30 cellular contexts compared by ENCODE assay signal in the genomic region with DNA sequence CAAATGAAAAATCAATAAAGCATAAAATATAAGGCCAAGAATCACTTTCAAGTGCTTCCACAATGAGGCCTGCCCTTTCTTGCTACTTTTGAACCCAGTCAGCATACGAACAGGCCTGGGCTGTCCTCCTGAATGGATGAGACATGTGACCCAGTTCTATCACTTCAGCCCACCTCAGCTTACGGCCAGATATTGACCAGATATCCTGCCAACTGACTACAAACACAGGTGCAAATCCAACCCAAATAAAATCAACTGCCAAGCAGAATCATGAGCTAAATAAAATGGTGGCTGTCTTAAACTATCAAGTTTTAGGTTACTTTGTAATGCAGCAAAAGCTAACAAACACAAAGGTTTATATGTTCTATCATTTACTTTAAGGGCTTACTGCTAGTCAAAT. TPM values are rescaled to one million over a fixed set of nuclear protein-coding genes. Genes with fewer than 3 reads are reported as not detected.
A peak's percentile ranks its signal among the peaks of the same experiment; 100 is the strongest.
DNase-seq lines count a peak whose midpoint lies in the region; ATAC-seq, FAIRE-seq and TF ChIP-seq lines count a peak whose summit lies in the region.
"Had no signal": no experiment of that assay in that cellular context is flagged by ENCODE, and none has a peak within 500 bp of the region (broad histone marks: within the 10 kb centered on the region; RNA-seq: fewer than 3 reads in every experiment).

No MANE protein-coding gene starts in this region.

- no peak overlapping the region for H3K4me3 Mint-ChIP-seq in activated naive CD4-positive, alpha-beta T cell treated with anti-CD3 and anti-CD28 coated beads, Interleukin-2, amount 10 ng/mL, durations not matched to agents 7 days and 5 days
- H3K4me3 Mint-ChIP-seq in effector memory CD8-positive, alpha-beta T cell: no peak overlapping the region
- no peak overlapping the region for H3K4me3 Mint-ChIP-seq in progenitor cell of endocrine pancreas (ENCODE audit: low read depth)
- no peak overlapping the region for H3K4me3 Mint-ChIP-seq in T-helper 2 cell treated with Interferon-gamma antibody and Interleukin-4, amounts not matched to agents 5 μg/mL and 100 μg/mL, for 36 hours
- H3K4me3 Mint-ChIP-seq: activated naive CD8-positive, alpha-beta T cell treated with anti-CD3 and anti-CD28 coated beads, Interleukin-2, amount 10 ng/mL, durations not matched to agents 7 days and 5 days; dendritic cell treated with granulocyte-macrophage colony-stimulating factor and Interleukin-4, amounts not matched to agents 40 ng/mL and 50 ng/mL, for 4 days had no signal

- H3K27ac Mint-ChIP-seq in activated naive CD4-positive, alpha-beta T cell treated with anti-CD3 and anti-CD28 coated beads, Interleukin-2, amount 10 ng/mL, durations not matched to agents 7 days and 5 days: peak overlapping the region; percentile 9
- H3K27ac Mint-ChIP-seq in effector memory CD8-positive, alpha-beta T cell: peak overlapping the region; percentile 61 to 82
- peak overlapping the region; percentile 65 for H3K27ac Mint-ChIP-seq in progenitor cell of endocrine pancreas
- H3K27ac Mint-ChIP-seq in T-helper 2 cell treated with Interferon-gamma antibody and Interleukin-4, amounts not matched to agents 5 μg/mL and 100 μg/mL, for 36 hours: no peak overlapping the region
- H3K27ac Mint-ChIP-seq: activated naive CD8-positive, alpha-beta T cell treated with anti-CD3 and anti-CD28 coated beads, Interleukin-2, amount 10 ng/mL, durations not matched to agents 7 days and 5 days; dendritic cell treated with granulocyte-macrophage colony-stimulating factor and Interleukin-4, amounts not matched to agents 40 ng/mL and 50 ng/mL, for 4 days had no signal

- H3K27me3 Mint-ChIP-seq in activated naive CD4-positive, alpha-beta T cell treated with anti-CD3 and anti-CD28 coated beads, Interleukin-2, amount 10 ng/mL, durations not matched to agents 7 days and 5 days: no peaks in the 10 kb centered on the region
- no peaks in the 10 kb centered on the region for H3K27me3 Mint-ChIP-seq in effector memory CD8-positive, alpha-beta T cell
- H3K27me3 Mint-ChIP-seq in progenitor cell of endocrine pancreas: no peaks in the 10 kb centered on the region
- H3K27me3 Mint-ChIP-seq in T-helper 2 cell treated with Interferon-gamma antibody and Interleukin-4, amounts not matched to agents 5 μg/mL and 100 μg/mL, for 36 hours (ENCODE audit: low read depth): no peaks in the 10 kb centered on the region
- H3K27me3 Mint-ChIP-seq: activated naive CD8-positive, alpha-beta T cell treated with anti-CD3 and anti-CD28 coated beads, Interleukin-2, amount 10 ng/mL, durations not matched to agents 7 days and 5 days; dendritic cell treated with granulocyte-macrophage colony-stimulating factor and Interleukin-4, amounts not matched to agents 40 ng/mL and 50 ng/mL, for 4 days had no signal

- DNase-seq in activated naive CD4-positive, alpha-beta T cell treated with anti-CD3 and anti-CD28 coated beads, Interleukin-2, amount 10 ng/mL, durations not matched to agents 7 days and 5 days: no peak
- DNase-seq in activated naive CD4-positive, alpha-beta T cell (lab: John Stamatoyannopoulos, UW): no peak
- DNase-seq in GM12892 (ENCODE audit: insufficient read length) (no peak), progenitor cell of endocrine pancreas (ENCODE audit: low spot score, unreplicated experiment) (no peak), hepatic stellate cell (ENCODE audit: low spot score) (no peak)
- no peak for DNase-seq in effector memory CD8-positive, alpha-beta T cell
- DNase-seq in T-helper 2 cell treated with Interferon-gamma antibody and Interleukin-4, amounts not matched to agents 5 μg/mL and 100 μg/mL, for 36 hours (ENCODE audit: low spot score): no peak
- DNase-seq: activated CD4-positive, alpha-beta T cell treated with anti-CD3 and anti-CD28 coated beads, Interleukin-2, amount 50 U/mL, for 48 hours; activated naive CD8-positive, alpha-beta T cell treated with anti-CD3 and anti-CD28 coated beads, Interleukin-2, amount 10 ng/mL, durations not matched to agents 7 days and 5 days; central memory CD4-positive, alpha-beta T cell; DMS79 treated with DMSO at 0.1 percent for 48 hours; gastrocnemius medialis; GF-D8; hypothalamus; KG1; left lung; MM.1S; NCI-H2081; NCI-H226; pancreas; SIG-M5; stimulated activated CD4-positive, alpha-beta T cell treated with anti-CD3 and anti-CD28 coated beads, Interleukin-1b, Interleukin-23, amount 100 ng/mL, for 48 hours; substantia nigra; T1000; upper lobe of right lung; WERI-Rb-1 had no signal

- peak; percentile 24 for FAIRE-seq in GM12892 (lab: Jason Lieb, UNC)
- FAIRE-seq: endometrium, pancreas, RCC 7860 had no signal

- no peak for TF ChIP-seq CTCF in progenitor cell of endocrine pancreas (IDR thresholded peaks at IDR 0.05; ENCODE audit: unreplicated experiment)

- CTCF ChIA-PET in activated naive CD4-positive, alpha-beta T cell treated with anti-CD3 and anti-CD28 coated beads, Interleukin-2, amount 10 ng/mL, durations not matched to agents 7 days and 5 days (lab: Charles Lee): interaction anchor here (1.0 kb wide), 1 partner anchor 54 kb away, joined by 3 read pairs; no protein-coding TSS in a partner anchor

- peaks cover 41% of the 10 kb centered on the region for H3K36me3 Mint-ChIP-seq in activated naive CD4-positive, alpha-beta T cell treated with anti-CD3 and anti-CD28 coated beads, Interleukin-2, amount 10 ng/mL, durations not matched to agents 7 days and 5 days
- peaks cover 65% of the 10 kb centered on the region for H3K36me3 Mint-ChIP-seq in effector memory CD8-positive, alpha-beta T cell (ENCODE audit: insufficient read depth)
- peaks cover 29% of the 10 kb centered on the region for H3K36me3 Mint-ChIP-seq in progenitor cell of endocrine pancreas (ENCODE audit: insufficient read depth)
- H3K36me3 Mint-ChIP-seq in T-helper 2 cell treated with Interferon-gamma antibody and Interleukin-4, amounts not matched to agents 5 μg/mL and 100 μg/mL, for 36 hours (ENCODE audit: low read depth): peaks cover 32% of the 10 kb centered on the region

- H3K9me3 Mint-ChIP-seq in activated naive CD4-positive, alpha-beta T cell treated with anti-CD3 and anti-CD28 coated beads, Interleukin-2, amount 10 ng/mL, durations not matched to agents 7 days and 5 days: no peaks in the 10 kb centered on the region
- no peaks in the 10 kb centered on the region for H3K9me3 Mint-ChIP-seq in effector memory CD8-positive, alpha-beta T cell
- H3K9me3 Mint-ChIP-seq in progenitor cell of endocrine pancreas (ENCODE audit: low read depth): no peaks in the 10 kb centered on the region
- H3K9me3 Mint-ChIP-seq in T-helper 2 cell treated with Interferon-gamma antibody and Interleukin-4, amounts not matched to agents 5 μg/mL and 100 μg/mL, for 36 hours: no peaks in the 10 kb centered on the region
- H3K9me3 Mint-ChIP-seq: activated naive CD8-positive, alpha-beta T cell treated with anti-CD3 and anti-CD28 coated beads, Interleukin-2, amount 10 ng/mL, durations not matched to agents 7 days and 5 days; dendritic cell treated with granulocyte-macrophage colony-stimulating factor and Interleukin-4, amounts not matched to agents 40 ng/mL and 50 ng/mL, for 4 days had no signal

- ATAC-seq in effector memory CD8-positive, alpha-beta T cell (replicated peaks): no peak
- no peak for ATAC-seq in HG03439 (IDR thresholded peaks at IDR 0.05; ENCODE audit: unreplicated experiment)
- ATAC-seq: gastrocnemius medialis, left lung, pancreas, upper lobe of right lung had no signal

- no peak for TF ChIP-seq POLR2A in GM12892 (IDR thresholded peaks at IDR 0.05; ENCODE audit: low read depth, low read length)

- peaks cover 7% of the 10 kb centered on the region for H3K4me1 Mint-ChIP-seq in activated naive CD4-positive, alpha-beta T cell treated with anti-CD3 and anti-CD28 coated beads, Interleukin-2, amount 10 ng/mL, durations not matched to agents 7 days and 5 days
- H3K4me1 Mint-ChIP-seq in effector memory CD8-positive, alpha-beta T cell (ENCODE audit: low read depth in 2 of 2): peaks cover 9 to 27% of the 10 kb centered on the region in 2 donors
- H3K4me1 Mint-ChIP-seq in progenitor cell of endocrine pancreas (ENCODE audit: low read depth): peaks cover 16% of the 10 kb centered on the region
- peaks cover 13% of the 10 kb centered on the region for H3K4me1 Mint-ChIP-seq in T-helper 2 cell treated with Interferon-gamma antibody and Interleukin-4, amounts not matched to agents 5 μg/mL and 100 μg/mL, for 36 hours (ENCODE audit: low read depth)

RNA-seq across cellular contexts. Expression of gene PDS5A, which starts 53.7 kb away (rescaled TPM):
- polyA plus RNA-seq in GM12892 (2012; ENCODE audit: missing spikeins): 41.4 TPM
- 87.5 and 91.1 TPM in 2 replicates for total RNA-seq in progenitor cell of endocrine pancreas
